Comparison of ENCODE assay signal across 8 cellular contexts in the genomic region with DNA sequence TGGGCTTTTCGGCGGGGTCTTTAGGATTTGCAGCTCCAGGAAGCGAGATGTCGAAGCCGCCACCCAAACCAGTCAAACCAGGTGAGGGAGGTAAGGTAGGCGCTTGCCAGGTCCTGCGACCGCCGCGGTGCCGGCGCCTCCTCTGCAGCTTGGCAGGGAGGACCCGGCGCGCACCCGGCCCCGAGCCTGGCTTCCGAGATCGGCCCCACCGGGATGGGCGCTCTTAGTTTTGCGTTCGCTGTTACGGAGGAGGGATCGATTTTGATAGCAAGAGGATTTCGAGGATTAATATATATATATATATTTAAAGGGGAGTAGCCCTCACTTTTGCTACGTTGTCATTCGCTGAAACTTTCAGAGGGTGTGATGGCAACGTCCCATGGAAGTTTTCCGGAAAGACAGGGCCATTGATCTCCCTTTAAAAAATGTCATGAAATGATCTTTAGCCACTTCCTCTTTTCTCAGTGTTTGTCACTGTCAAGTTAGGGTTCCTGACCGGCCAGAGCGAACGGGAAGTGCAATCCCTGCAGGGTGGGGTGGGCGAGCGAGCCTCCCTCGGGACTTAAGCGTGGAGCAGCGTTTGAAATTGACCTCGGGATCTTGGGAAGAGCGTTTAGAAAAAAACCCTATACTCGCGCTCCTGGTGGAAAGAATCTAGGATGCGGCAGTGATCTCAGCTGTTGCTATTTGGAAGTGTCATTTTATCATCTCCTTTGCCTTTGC. TPM values are rescaled to one million over a fixed set of nuclear protein-coding genes. Genes with fewer than 3 reads are reported as not detected.
DNase-seq lines count a peak whose midpoint lies in the region; ATAC-seq and TF ChIP-seq lines count a peak whose summit lies in the region.

No MANE protein-coding gene starts in this region.

- intact Hi-C loops in activated T-helper 1 cell treated with anti-CD3 and anti-CD28 coated beads, Interleukin-12 subunit alpha, Interleukin-12 subunit beta, Interleukin-2, Interleukin-4 antibody, amounts not matched to agents 30 ng/mL and 10 ng/mL and 1 ng/mL, durations not matched to agents 14 hours and 24 hours and 36 hours (cut with micrococcal nuclease) = loop anchor here (1.0 to 2.0 kb wide), 9 partner anchors 12 to 1934 kb away; a partner anchor contains a TSS
- intact Hi-C loops in natural killer cell (cut with micrococcal nuclease) = loop anchor here (1.0 to 10.0 kb wide), 6 partner anchors 34 to 1936 kb away; a partner anchor contains a TSS

- H3K4me1 Mint-ChIP-seq in activated T-helper 1 cell treated with anti-CD3 and anti-CD28 coated beads, Interleukin-12 subunit alpha, Interleukin-12 subunit beta, Interleukin-2, Interleukin-4 antibody, amounts not matched to agents 30 ng/mL and 10 ng/mL and 1 ng/mL, durations not matched to agents 14 hours and 24 hours and 36 hours (ENCODE audit: low read depth) = peaks cover 65% of the 10 kb centered on the region
- H3K4me1 Mint-ChIP-seq in natural killer cell = peaks cover 74 to 83% of the 10 kb centered on the region in 2 donors

- DNase-seq in COLO668 (lab: John Stamatoyannopoulos, UW; ENCODE audit: unreplicated experiment) = peak; percentile 84
- peak; percentile 31 for DNase-seq in NCI-H82 treated with DMSO at 0.1 percent for 48 hours (lab: John Stamatoyannopoulos, UW; ENCODE audit: unreplicated experiment)
- no peak for DNase-seq in activated T-helper 1 cell treated with anti-CD3 and anti-CD28 coated beads, Interleukin-12 subunit alpha, Interleukin-12 subunit beta, Interleukin-2, Interleukin-4 antibody, amounts not matched to agents 30 ng/mL and 10 ng/mL and 1 ng/mL, durations not matched to agents 14 hours and 24 hours and 36 hours (ENCODE audit: low spot score)
- DNase-seq in fibroblast of the aortic adventitia (ENCODE audit: low read depth) = peak; percentile 67
- DNase-seq in natural killer cell = no peak
- no peak for DNase-seq in T-helper 9 cell

- peak overlapping the region; percentile 97 for H3K27ac Mint-ChIP-seq in activated T-helper 1 cell treated with anti-CD3 and anti-CD28 coated beads, Interleukin-12 subunit alpha, Interleukin-12 subunit beta, Interleukin-2, Interleukin-4 antibody, amounts not matched to agents 30 ng/mL and 10 ng/mL and 1 ng/mL, durations not matched to agents 14 hours and 24 hours and 36 hours
- H3K27ac Mint-ChIP-seq in natural killer cell = peak overlapping the region; percentile 92 to 100

- no peaks in the 10 kb centered on the region for H3K9me3 Mint-ChIP-seq in activated T-helper 1 cell treated with anti-CD3 and anti-CD28 coated beads, Interleukin-12 subunit alpha, Interleukin-12 subunit beta, Interleukin-2, Interleukin-4 antibody, amounts not matched to agents 30 ng/mL and 10 ng/mL and 1 ng/mL, durations not matched to agents 14 hours and 24 hours and 36 hours
- no peaks in the 10 kb centered on the region for H3K9me3 Mint-ChIP-seq in natural killer cell

- H3K4me3 ChIP-seq in fibroblast of the aortic adventitia (ENCODE audit: low read depth, low read length) = peak overlapping the region; percentile 87

- peaks cover 13% of the 10 kb centered on the region for H3K36me3 Mint-ChIP-seq in activated T-helper 1 cell treated with anti-CD3 and anti-CD28 coated beads, Interleukin-12 subunit alpha, Interleukin-12 subunit beta, Interleukin-2, Interleukin-4 antibody, amounts not matched to agents 30 ng/mL and 10 ng/mL and 1 ng/mL, durations not matched to agents 14 hours and 24 hours and 36 hours (ENCODE audit: low read depth)
- no peaks in the 10 kb centered on the region for H3K36me3 Mint-ChIP-seq in natural killer cell

- peak overlapping the region; percentile 99 for H3K4me3 Mint-ChIP-seq in activated T-helper 1 cell treated with anti-CD3 and anti-CD28 coated beads, Interleukin-12 subunit alpha, Interleukin-12 subunit beta, Interleukin-2, Interleukin-4 antibody, amounts not matched to agents 30 ng/mL and 10 ng/mL and 1 ng/mL, durations not matched to agents 14 hours and 24 hours and 36 hours
- H3K4me3 Mint-ChIP-seq in natural killer cell = peak overlapping the region; percentile 100

- peak; percentile 59 for TF ChIP-seq CTCF in fibroblast of the aortic adventitia (IDR thresholded peaks at IDR 0.05; ENCODE audit: insufficient read depth, low read length)
- TF ChIP-seq CTCF in natural killer cell (IDR thresholded peaks at IDR 0.05) = no peak

- peak; percentile 37 for ATAC-seq in GM19035 (IDR thresholded peaks at IDR 0.05; ENCODE audit: unreplicated experiment)
- ATAC-seq in HG03135 (IDR thresholded peaks at IDR 0.05; ENCODE audit: unreplicated experiment) = peak; percentile 39
- peak; percentile 9 to 11 (median 9) for ATAC-seq in natural killer cell

- no peaks in the 10 kb centered on the region for H3K27me3 Mint-ChIP-seq in activated T-helper 1 cell treated with anti-CD3 and anti-CD28 coated beads, Interleukin-12 subunit alpha, Interleukin-12 subunit beta, Interleukin-2, Interleukin-4 antibody, amounts not matched to agents 30 ng/mL and 10 ng/mL and 1 ng/mL, durations not matched to agents 14 hours and 24 hours and 36 hours (ENCODE audit: insufficient read depth)
- H3K27me3 Mint-ChIP-seq in natural killer cell (ENCODE audit: low read depth in 2 of 2) = no peaks in the 10 kb centered on the region

RNA-seq across cellular contexts. Expression of a gene that starts 0.5 kb away (rescaled TPM):
- 49.5 and 53.6 TPM in 2 replicates for total RNA-seq in activated T-helper 1 cell treated with anti-CD3 and anti-CD28 coated beads, Interleukin-12 subunit alpha, Interleukin-12 subunit beta, Interleukin-2, Interleukin-4 antibody, amounts not matched to agents 30 ng/mL and 10 ng/mL and 1 ng/mL, durations not matched to agents 14 hours and 24 hours and 36 hours
- 10.3 and 27.7 TPM in 2 replicates for total RNA-seq in fibroblast of the aortic adventitia (ENCODE audit: low replicate concordance)
- 100 to 1,000 TPM; 140 to 187 (median 177) TPM for total RNA-seq in natural killer cell

RNA-seq across cellular contexts. Expression of a gene that starts 0.9 kb away (rescaled TPM):
- total RNA-seq in activated T-helper 1 cell treated with anti-CD3 and anti-CD28 coated beads, Interleukin-12 subunit alpha, Interleukin-12 subunit beta, Interleukin-2, Interleukin-4 antibody, amounts not matched to agents 30 ng/mL and 10 ng/mL and 1 ng/mL, durations not matched to agents 14 hours and 24 hours and 36 hours = 7.1 and 9.2 TPM in 2 replicates
- 7.0 and 23.9 TPM in 2 replicates for total RNA-seq in fibroblast of the aortic adventitia (ENCODE audit: low replicate concordance)
- total RNA-seq in natural killer cell = 10 to 100 TPM; 23.7 to 52.0 (median 44.4) TPM

Comparison
In these comparisons a context has a peak if more than half of its experiments do, and no peak if none do; other contexts are left out.
1. DNase-seq: peak in COLO668 (single experiment), NCI-H82 treated with DMSO at 0.1 percent for 48 hours (single experiment) and fibroblast of the aortic adventitia (single experiment); none in activated T-helper 1 cell treated with anti-CD3 and anti-CD28 coated beads, Interleukin-12 subunit alpha, Interleukin-12 subunit beta, Interleukin-2, Interleukin-4 antibody, amounts not matched to agents 30 ng/mL and 10 ng/mL and 1 ng/mL, durations not matched to agents 14 hours and 24 hours and 36 hours (single experiment), natural killer cell (single experiment) and T-helper 9 cell (single experiment).
2. Peak in every context shown above with its lines, with median percentiles within 50 percentile points of each other: ATAC-seq.